Comparison of ENCODE assay signal across 9 cellular contexts in the genomic region with DNA sequence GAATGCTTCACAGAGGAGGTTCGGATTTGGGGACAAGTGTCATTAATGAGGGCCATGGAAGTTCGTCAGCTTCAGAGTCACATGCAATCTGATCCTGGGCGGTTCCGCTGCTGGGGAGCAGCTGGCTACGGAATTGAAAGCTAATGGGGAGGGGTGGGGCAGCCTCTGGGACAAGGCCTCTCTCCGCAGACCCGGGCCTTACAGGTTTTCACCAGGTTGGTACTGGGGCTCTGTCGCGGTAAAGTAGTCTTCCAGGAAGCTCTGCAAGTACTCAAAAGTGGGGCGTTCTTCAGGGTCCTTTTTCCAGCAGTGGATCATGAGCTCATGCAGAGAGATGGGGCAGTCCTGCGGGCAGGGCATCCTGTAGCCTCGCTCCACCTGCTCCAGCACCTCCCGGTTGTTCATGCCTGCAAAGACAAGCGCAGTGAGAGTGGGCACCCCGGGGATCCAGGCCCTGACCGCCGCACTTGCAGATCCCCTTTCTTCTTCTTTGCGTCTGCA. TPM values are rescaled to one million over a fixed set of nuclear protein-coding genes. Genes with fewer than 3 reads are reported as not detected.
DNase-seq lines count a peak whose midpoint lies in the region; ATAC-seq and TF ChIP-seq lines count a peak whose summit lies in the region.
"Had no signal": no experiment of that assay in that cellular context is flagged by ENCODE, and none has a peak within 500 bp of the region (broad histone marks: within the 10 kb centered on the region; RNA-seq: fewer than 3 reads in every experiment).

No MANE protein-coding gene starts in this region.

- H3K36me3 ChIP-seq in HUES6 (ENCODE audit: control insufficient read depth, insufficient read depth, low read length), result no peaks in the 10 kb centered on the region
- H3K36me3 ChIP-seq: neutrophil had no signal

- no peaks in the 10 kb centered on the region for H3K9me3 ChIP-seq in HUES6 (ENCODE audit: control insufficient read depth, insufficient read depth, low read depth, low read length)
- H3K9me3 ChIP-seq: neutrophil had no signal

- H3K27ac Mint-ChIP-seq in glutamatergic neuron (ENCODE audit: unreplicated experiment) (peak overlapping the region; percentile 92), T-cell (no peak overlapping the region)

- H3K9ac ChIP-seq in HUES6 (ENCODE audit: low read length), result no peak overlapping the region

- ATAC-seq in T-cell (replicated peaks in 1 of 4), result no peak
- ATAC-seq in GM21423 (IDR thresholded peaks at IDR 0.05; ENCODE audit: unreplicated experiment), result no peak
- ATAC-seq: activated CD4-positive, CD25-positive, alpha-beta regulatory T cell treated with anti-CD3 and anti-CD28 coated beads, Interleukin-2, amount 50 U/mL, for 24 hours had no signal

- H3K4me1 Mint-ChIP-seq in glutamatergic neuron (ENCODE audit: low read depth, unreplicated experiment) (peaks cover 52% of the 10 kb centered on the region), T-cell (peaks cover 0 to 10% (median 0%) of the 10 kb centered on the region in 3 donors)

- H3K9me3 Mint-ChIP-seq in glutamatergic neuron (ENCODE audit: unreplicated experiment) (peaks cover 11% of the 10 kb centered on the region), T-cell (no peaks in the 10 kb centered on the region)

- POLR2A ChIA-PET in T-cell (lab: Charles Lee), result no interaction called here

- CTCF ChIA-PET in T-cell (lab: Charles Lee), result no interaction called here

- H3K27me3 ChIP-seq in HUES6 (ENCODE audit: control insufficient read depth, insufficient read depth, low read length), result no peaks in the 10 kb centered on the region
- H3K27me3 ChIP-seq: neutrophil had no signal

- DNase-seq in NCI-H524 treated with DMSO at 0.1 percent for 48 hours (lab: John Stamatoyannopoulos, UW) (peak; percentile 31), glutamatergic neuron (peak; percentile 73), retina (peak; percentile 53), glomerular visceral epithelial cell (ENCODE audit: extremely low spot score) (no peak), T-cell (no peak)

- H3K4me3 Mint-ChIP-seq in glutamatergic neuron (ENCODE audit: unreplicated experiment), result peak overlapping the region; percentile 73
- no peak overlapping the region for H3K4me3 Mint-ChIP-seq in T-cell

- no peak for TF ChIP-seq CTCF in glutamatergic neuron (IDR thresholded peaks at IDR 0.05; ENCODE audit: partially characterized antibody, unreplicated experiment)

- H3K27me3 Mint-ChIP-seq in glutamatergic neuron (ENCODE audit: unreplicated experiment), result peaks cover 9% of the 10 kb centered on the region
- H3K27me3 Mint-ChIP-seq in T-cell, result no peaks in the 10 kb centered on the region

- peaks cover 40% of the 10 kb centered on the region for H3K4me1 ChIP-seq in HUES6 (ENCODE audit: control insufficient read depth, insufficient read depth, low read length)

- H3K36me3 Mint-ChIP-seq in glutamatergic neuron (ENCODE audit: unreplicated experiment) (no peaks in the 10 kb centered on the region), T-cell (peaks cover 36% of the 10 kb centered on the region)

- H3K4me3 ChIP-seq in HUES6 (ENCODE audit: low read depth, low read length), result peak overlapping the region; percentile 30

- H3K27ac ChIP-seq in HUES6 (ENCODE audit: low read depth, low read length), result no peak overlapping the region
- H3K27ac ChIP-seq: neutrophil had no signal

RNA-seq across cellular contexts. Expression of gene TRAF3IP2, which starts 55.9 kb away (rescaled TPM):
- total RNA-seq in glutamatergic neuron (ENCODE audit: unreplicated experiment) (0.51 TPM), T-cell (10 to 100 TPM; 13.8 to 21.8 (median 20.6) TPM)

Comparison
In these comparisons a context has a peak if more than half of its experiments do, and no peak if none do; other contexts are left out.
1. DNase-seq: peak in NCI-H524 treated with DMSO at 0.1 percent for 48 hours (single experiment), glutamatergic neuron (single experiment) and retina (single experiment); none in glomerular visceral epithelial cell (single experiment) and T-cell (0 of 34).